In genomic region chr12:56040151-56040550, GRCh38 we compare ENCODE assay signal across 1 cellular context.
TF ChIP-seq lines count a peak whose summit lies in the region.

No MANE protein-coding gene starts in this region.

TF ChIP-seq in GM23338, 12 proteins besides CTCF, POLR2A, EP300 and RAD21:
- TF ChIP-seq, protein P1, sequence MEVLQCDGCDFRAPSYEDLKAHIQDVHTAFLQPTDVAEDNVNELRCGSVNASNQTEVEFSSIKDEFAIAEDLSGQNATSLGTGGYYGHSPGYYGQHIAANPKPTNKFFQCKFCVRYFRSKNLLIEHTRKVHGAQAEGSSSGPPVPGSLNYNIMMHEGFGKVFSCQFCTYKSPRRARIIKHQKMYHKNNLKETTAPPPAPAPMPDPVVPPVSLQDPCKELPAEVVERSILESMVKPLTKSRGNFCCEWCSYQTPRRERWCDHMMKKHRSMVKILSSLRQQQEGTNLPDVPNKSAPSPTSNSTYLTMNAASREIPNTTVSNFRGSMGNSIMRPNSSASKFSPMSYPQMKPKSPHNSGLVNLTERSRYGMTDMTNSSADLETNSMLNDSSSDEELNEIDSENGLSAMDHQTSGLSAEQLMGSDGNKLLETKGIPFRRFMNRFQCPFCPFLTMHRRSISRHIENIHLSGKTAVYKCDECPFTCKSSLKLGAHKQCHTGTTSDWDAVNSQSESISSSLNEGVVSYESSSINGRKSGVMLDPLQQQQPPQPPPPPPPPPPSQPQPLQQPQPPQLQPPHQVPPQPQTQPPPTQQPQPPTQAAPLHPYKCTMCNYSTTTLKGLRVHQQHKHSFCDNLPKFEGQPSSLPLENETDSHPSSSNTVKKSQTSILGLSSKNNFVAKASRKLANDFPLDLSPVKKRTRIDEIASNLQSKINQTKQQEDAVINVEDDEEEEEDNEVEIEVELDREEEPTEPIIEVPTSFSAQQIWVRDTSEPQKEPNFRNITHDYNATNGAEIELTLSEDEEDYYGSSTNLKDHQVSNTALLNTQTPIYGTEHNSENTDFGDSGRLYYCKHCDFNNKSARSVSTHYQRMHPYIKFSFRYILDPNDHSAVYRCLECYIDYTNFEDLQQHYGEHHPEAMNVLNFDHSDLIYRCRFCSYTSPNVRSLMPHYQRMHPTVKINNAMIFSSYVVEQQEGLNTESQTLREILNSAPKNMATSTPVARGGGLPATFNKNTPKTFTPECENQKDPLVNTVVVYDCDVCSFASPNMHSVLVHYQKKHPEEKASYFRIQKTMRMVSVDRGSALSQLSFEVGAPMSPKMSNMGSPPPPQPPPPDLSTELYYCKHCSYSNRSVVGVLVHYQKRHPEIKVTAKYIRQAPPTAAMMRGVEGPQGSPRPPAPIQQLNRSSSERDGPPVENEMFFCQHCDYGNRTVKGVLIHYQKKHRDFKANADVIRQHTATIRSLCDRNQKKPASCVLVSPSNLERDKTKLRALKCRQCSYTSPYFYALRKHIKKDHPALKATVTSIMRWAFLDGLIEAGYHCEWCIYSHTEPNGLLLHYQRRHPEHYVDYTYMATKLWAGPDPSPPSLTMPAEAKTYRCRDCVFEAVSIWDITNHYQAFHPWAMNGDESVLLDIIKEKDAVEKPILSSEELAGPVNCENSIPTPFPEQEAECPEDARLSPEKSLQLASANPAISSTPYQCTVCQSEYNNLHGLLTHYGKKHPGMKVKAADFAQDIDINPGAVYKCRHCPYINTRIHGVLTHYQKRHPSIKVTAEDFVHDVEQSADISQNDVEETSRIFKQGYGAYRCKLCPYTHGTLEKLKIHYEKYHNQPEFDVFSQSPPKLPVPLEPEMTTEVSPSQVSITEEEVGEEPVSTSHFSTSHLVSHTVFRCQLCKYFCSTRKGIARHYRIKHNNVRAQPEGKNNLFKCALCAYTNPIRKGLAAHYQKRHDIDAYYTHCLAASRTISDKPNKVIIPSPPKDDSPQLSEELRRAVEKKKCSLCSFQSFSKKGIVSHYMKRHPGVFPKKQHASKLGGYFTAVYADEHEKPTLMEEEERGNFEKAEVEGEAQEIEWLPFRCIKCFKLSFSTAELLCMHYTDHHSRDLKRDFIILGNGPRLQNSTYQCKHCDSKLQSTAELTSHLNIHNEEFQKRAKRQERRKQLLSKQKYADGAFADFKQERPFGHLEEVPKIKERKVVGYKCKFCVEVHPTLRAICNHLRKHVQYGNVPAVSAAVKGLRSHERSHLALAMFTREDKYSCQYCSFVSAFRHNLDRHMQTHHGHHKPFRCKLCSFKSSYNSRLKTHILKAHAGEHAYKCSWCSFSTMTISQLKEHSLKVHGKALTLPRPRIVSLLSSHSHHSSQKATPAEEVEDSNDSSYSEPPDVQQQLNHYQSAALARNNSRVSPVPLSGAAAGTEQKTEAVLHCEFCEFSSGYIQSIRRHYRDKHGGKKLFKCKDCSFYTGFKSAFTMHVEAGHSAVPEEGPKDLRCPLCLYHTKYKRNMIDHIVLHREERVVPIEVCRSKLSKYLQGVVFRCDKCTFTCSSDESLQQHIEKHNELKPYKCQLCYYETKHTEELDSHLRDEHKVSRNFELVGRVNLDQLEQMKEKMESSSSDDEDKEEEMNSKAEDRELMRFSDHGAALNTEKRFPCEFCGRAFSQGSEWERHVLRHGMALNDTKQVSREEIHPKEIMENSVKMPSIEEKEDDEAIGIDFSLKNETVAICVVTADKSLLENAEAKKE (CRISPR knock-in tag; IDR thresholded peaks at IDR 0.05) = no peak
- TF ChIP-seq, protein P2, sequence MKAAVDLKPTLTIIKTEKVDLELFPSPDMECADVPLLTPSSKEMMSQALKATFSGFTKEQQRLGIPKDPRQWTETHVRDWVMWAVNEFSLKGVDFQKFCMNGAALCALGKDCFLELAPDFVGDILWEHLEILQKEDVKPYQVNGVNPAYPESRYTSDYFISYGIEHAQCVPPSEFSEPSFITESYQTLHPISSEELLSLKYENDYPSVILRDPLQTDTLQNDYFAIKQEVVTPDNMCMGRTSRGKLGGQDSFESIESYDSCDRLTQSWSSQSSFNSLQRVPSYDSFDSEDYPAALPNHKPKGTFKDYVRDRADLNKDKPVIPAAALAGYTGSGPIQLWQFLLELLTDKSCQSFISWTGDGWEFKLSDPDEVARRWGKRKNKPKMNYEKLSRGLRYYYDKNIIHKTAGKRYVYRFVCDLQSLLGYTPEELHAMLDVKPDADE (IDR thresholded peaks at IDR 0.05) = no peak
- no peak for TF ChIP-seq EZH2phosphoT487 (IDR thresholded peaks at IDR 0.05; ENCODE audit: unreplicated experiment)
- TF ChIP-seq EZH2 (IDR thresholded peaks at IDR 0.05; ENCODE audit: low read depth, unreplicated experiment) = no peak
- TF ChIP-seq ZNF114 (CRISPR knock-in tag; IDR thresholded peaks at IDR 0.05) = no peak
- TF ChIP-seq CREB1 (CRISPR knock-in tag; IDR thresholded peaks at IDR 0.05; ENCODE audit: low read depth) = no peak
- TF ChIP-seq ZNF331 (CRISPR knock-in tag; IDR thresholded peaks at IDR 0.05; ENCODE audit: low read depth) = no peak
- TF ChIP-seq POLR2AphosphoS5 (IDR thresholded peaks at IDR 0.05; ENCODE audit: low read depth) = no peak
- TF ChIP-seq, protein P3, sequence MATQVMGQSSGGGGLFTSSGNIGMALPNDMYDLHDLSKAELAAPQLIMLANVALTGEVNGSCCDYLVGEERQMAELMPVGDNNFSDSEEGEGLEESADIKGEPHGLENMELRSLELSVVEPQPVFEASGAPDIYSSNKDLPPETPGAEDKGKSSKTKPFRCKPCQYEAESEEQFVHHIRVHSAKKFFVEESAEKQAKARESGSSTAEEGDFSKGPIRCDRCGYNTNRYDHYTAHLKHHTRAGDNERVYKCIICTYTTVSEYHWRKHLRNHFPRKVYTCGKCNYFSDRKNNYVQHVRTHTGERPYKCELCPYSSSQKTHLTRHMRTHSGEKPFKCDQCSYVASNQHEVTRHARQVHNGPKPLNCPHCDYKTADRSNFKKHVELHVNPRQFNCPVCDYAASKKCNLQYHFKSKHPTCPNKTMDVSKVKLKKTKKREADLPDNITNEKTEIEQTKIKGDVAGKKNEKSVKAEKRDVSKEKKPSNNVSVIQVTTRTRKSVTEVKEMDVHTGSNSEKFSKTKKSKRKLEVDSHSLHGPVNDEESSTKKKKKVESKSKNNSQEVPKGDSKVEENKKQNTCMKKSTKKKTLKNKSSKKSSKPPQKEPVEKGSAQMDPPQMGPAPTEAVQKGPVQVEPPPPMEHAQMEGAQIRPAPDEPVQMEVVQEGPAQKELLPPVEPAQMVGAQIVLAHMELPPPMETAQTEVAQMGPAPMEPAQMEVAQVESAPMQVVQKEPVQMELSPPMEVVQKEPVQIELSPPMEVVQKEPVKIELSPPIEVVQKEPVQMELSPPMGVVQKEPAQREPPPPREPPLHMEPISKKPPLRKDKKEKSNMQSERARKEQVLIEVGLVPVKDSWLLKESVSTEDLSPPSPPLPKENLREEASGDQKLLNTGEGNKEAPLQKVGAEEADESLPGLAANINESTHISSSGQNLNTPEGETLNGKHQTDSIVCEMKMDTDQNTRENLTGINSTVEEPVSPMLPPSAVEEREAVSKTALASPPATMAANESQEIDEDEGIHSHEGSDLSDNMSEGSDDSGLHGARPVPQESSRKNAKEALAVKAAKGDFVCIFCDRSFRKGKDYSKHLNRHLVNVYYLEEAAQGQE (IDR thresholded peaks at IDR 0.05; ENCODE audit: unreplicated experiment) = no peak
- TF ChIP-seq STAT1 (IDR thresholded peaks at IDR 0.05; ENCODE audit: unreplicated experiment) = no peak
- no peak for TF ChIP-seq JUNB (IDR thresholded peaks at IDR 0.05; ENCODE audit: unreplicated experiment)
- no peak for TF ChIP-seq NANOG (IDR thresholded peaks at IDR 0.05; ENCODE audit: borderline replicate concordance)
